ENCODE assay signal across 1 cellular context in genomic region chr1:17422461-17422860, GRCh38.
TF ChIP-seq lines count a peak whose summit lies in the region.

No MANE protein-coding gene starts in this region.

TF ChIP-seq in WTC11, 78 proteins besides CTCF, POLR2A, EP300 and RAD21 (continued from another document):
- no peak for TF ChIP-seq AR (CRISPR knock-in tag; IDR thresholded peaks at IDR 0.05)
TF ChIP-seq in WTC11: peak in this region for 0.
